ENCODE assay signal across 29 cellular contexts in the genomic region with DNA sequence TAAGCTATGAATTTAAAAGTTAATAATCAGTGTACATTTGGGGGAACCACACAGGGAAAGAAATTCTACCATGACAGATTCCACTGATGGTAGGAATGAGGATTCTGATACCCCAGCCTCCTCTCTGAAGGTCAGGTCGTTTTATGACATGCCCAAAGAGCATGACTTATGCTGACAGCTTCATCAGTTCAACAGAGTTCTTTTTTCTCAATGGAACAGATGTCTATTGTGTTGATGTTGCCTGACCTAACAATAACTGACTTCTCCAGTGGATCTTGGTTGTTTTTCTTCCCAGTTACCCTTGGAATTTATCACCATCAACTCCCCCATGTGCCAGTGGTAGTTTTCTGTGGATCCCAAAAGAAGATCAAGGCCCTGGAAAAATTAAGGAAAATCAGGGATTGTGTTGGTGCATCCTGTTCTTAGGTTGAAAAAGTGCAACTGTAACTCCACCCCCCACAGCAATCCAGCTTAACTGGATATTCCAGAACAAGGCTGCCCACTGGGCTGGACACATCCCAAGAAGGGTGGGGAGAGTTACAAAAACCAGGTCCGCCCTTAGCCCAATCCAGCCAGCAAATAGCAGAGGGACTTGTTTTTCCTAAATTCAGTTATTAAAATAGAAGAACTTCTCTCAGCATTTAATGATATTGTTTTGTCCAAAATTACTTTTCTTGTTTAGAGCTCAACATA. TPM values are rescaled to one million over a fixed set of nuclear protein-coding genes. Genes with fewer than 3 reads are reported as not detected.
A peak's percentile ranks its signal among the peaks of the same experiment; 100 is the strongest.
DNase-seq lines count a peak whose midpoint lies in the region; ATAC-seq and TF ChIP-seq lines count a peak whose summit lies in the region.
"Had no signal": no experiment of that assay in that cellular context is flagged by ENCODE, and none has a peak within 500 bp of the region (broad histone marks: within the 10 kb centered on the region; RNA-seq: fewer than 3 reads in every experiment).

No MANE protein-coding gene starts in this region.

- no peaks in the 10 kb centered on the region for H3K36me3 Mint-ChIP-seq in activated CD4-positive, alpha-beta T cell treated with anti-CD3 and anti-CD28 coated beads, Interleukin-2, amount 10 ng/mL, durations not matched to agents 7 days and 5 days (ENCODE audit: low read depth)
- H3K36me3 Mint-ChIP-seq: CD4-positive, alpha-beta memory T cell; immature natural killer cell; WTC11 had no signal

- in situ Hi-C loops in G401 (cut with HindIII; ENCODE audit: low sequenced_read_pairs) = no loop called here

- CTCF ChIA-PET in RWPE1 (lab: Yijun Ruan, JAX) = interaction anchor here (0.7 kb wide), 1 partner anchor 169 kb away, joined by 3 read pairs; no protein-coding TSS in a partner anchor
- CTCF ChIA-PET in activated CD4-positive, alpha-beta T cell treated with anti-CD3 and anti-CD28 coated beads, Interleukin-2, amount 10 ng/mL, durations not matched to agents 7 days and 5 days (lab: Charles Lee) = no interaction called here

- H3K27ac ChIP-seq in RWPE1 = no peak overlapping the region
- H3K27ac ChIP-seq: colonic mucosa, gastroesophageal sphincter, Peyer's patch, vagina had no signal

- no peaks in the 10 kb centered on the region for H3K4me1 Mint-ChIP-seq in activated CD4-positive, alpha-beta T cell treated with anti-CD3 and anti-CD28 coated beads, Interleukin-2, amount 10 ng/mL, durations not matched to agents 7 days and 5 days
- H3K4me1 Mint-ChIP-seq: immature natural killer cell, nephron had no signal

- no peak for TF ChIP-seq CTCF in RWPE1 (conservative IDR thresholded peaks at IDR 0.05; ENCODE audit: low read depth)

- H3K9me3 Mint-ChIP-seq in activated CD4-positive, alpha-beta T cell treated with anti-CD3 and anti-CD28 coated beads, Interleukin-2, amount 10 ng/mL, durations not matched to agents 7 days and 5 days = peaks cover 5% of the 10 kb centered on the region
- H3K9me3 Mint-ChIP-seq: activated T-helper 1 cell treated with anti-CD3 and anti-CD28 coated beads, Interleukin-12 subunit alpha, Interleukin-12 subunit beta, Interleukin-2, Interleukin-4 antibody, amounts not matched to agents 30 ng/mL and 10 ng/mL and 1 ng/mL, durations not matched to agents 14 hours and 24 hours and 36 hours; immature natural killer cell had no signal

- peaks cover 37% of the 10 kb centered on the region for H3K27me3 Mint-ChIP-seq in activated CD4-positive, alpha-beta T cell treated with anti-CD3 and anti-CD28 coated beads, Interleukin-2, amount 10 ng/mL, durations not matched to agents 7 days and 5 days

- DNase-seq in Ammon's horn (ENCODE audit: low spot score) (peak; percentile 8), RWPE1 (ENCODE audit: low spot score) (peak; percentile 32), islet precursor cell (peak; percentile 57), putamen (ENCODE audit: low spot score) (peak; percentile 10), G401 (ENCODE audit: low spot score) (no peak)
- no peak for DNase-seq in stimulated activated naive CD8-positive, alpha-beta T cell treated with anti-CD3 and anti-CD28 coated beads, Interleukin-15, Interleukin-2, amounts not matched to agents 100 U/mL and 50 U/mL, for 24 hours
- DNase-seq in activated CD4-positive, alpha-beta T cell treated with anti-CD3 and anti-CD28 coated beads, Interleukin-2, amount 10 ng/mL, durations not matched to agents 7 days and 5 days = no peak
- DNase-seq: activated CD4-positive, alpha-beta T cell treated with anti-CD3 and anti-CD28 coated beads, Interleukin-2, amount 50 U/mL, for 1 hour; activated naive CD4-positive, alpha-beta T cell treated with anti-CD3 and anti-CD28 coated beads, Interleukin-2, amount 50 U/mL, for 16 hours; AML-193; CD4-positive, alpha-beta memory T cell; colonic mucosa; DMS153; immature natural killer cell; IMR-90; left ventricle myocardium superior; NCI-H1105; NCI-H1930; NCI-H524 treated with DMSO at 0.1 percent for 48 hours; Peyer's patch; SIG-M5; stimulated activated CD4-positive, alpha-beta T cell treated with anti-CD3 and anti-CD28 coated beads, Interleukin-4, amount 100 ng/mL, for 1 hour; T1000 had no signal

- no peak overlapping the region for H3K4me3 Mint-ChIP-seq in activated CD4-positive, alpha-beta T cell treated with anti-CD3 and anti-CD28 coated beads, Interleukin-2, amount 10 ng/mL, durations not matched to agents 7 days and 5 days
- H3K4me3 Mint-ChIP-seq: activated T-helper 1 cell treated with anti-CD3 and anti-CD28 coated beads, Interleukin-12 subunit alpha, Interleukin-12 subunit beta, Interleukin-2, Interleukin-4 antibody, amounts not matched to agents 30 ng/mL and 10 ng/mL and 1 ng/mL, durations not matched to agents 14 hours and 24 hours and 36 hours; CD4-positive, alpha-beta memory T cell; immature natural killer cell; nephron; WTC11 had no signal

- no peak for ATAC-seq in GM21723 (IDR thresholded peaks at IDR 0.05; ENCODE audit: unreplicated experiment)
- ATAC-seq in stimulated activated naive CD8-positive, alpha-beta T cell treated with anti-CD3 and anti-CD28 coated beads, Interleukin-15, Interleukin-2, amounts not matched to agents 100 U/mL and 50 U/mL, for 24 hours = no peak
- ATAC-seq: gastroesophageal sphincter, left ventricle myocardium superior, WTC11 had no signal

- H3K27ac Mint-ChIP-seq in activated CD4-positive, alpha-beta T cell treated with anti-CD3 and anti-CD28 coated beads, Interleukin-2, amount 10 ng/mL, durations not matched to agents 7 days and 5 days = no peak overlapping the region
- H3K27ac Mint-ChIP-seq: activated T-helper 1 cell treated with anti-CD3 and anti-CD28 coated beads, Interleukin-12 subunit alpha, Interleukin-12 subunit beta, Interleukin-2, Interleukin-4 antibody, amounts not matched to agents 30 ng/mL and 10 ng/mL and 1 ng/mL, durations not matched to agents 14 hours and 24 hours and 36 hours; CD4-positive, alpha-beta memory T cell; immature natural killer cell; nephron; WTC11 had no signal

- POLR2A ChIA-PET in RWPE1 (lab: Yijun Ruan, JAX; ENCODE audit: low non-redundant PET) = no interaction called here
- POLR2A ChIA-PET in activated CD4-positive, alpha-beta T cell treated with anti-CD3 and anti-CD28 coated beads, Interleukin-2, amount 10 ng/mL, durations not matched to agents 7 days and 5 days (lab: Charles Lee) = interaction anchor here (0.6 kb wide), 1 partner anchor 130 kb away, joined by 3 read pairs; no protein-coding TSS in a partner anchor

RNA-seq across cellular contexts. Expression of gene CAT, which starts 31.5 kb away (rescaled TPM):
- 60.1 and 80.4 TPM in 2 replicates for total RNA-seq in G401 (2014; rRNA removed; shearing (Covaris generic))
- 10 to 100 TPM; 40.0 to 45.1 TPM for total RNA-seq in activated CD4-positive, alpha-beta T cell treated with anti-CD3 and anti-CD28 coated beads, Interleukin-2, amount 10 ng/mL, durations not matched to agents 7 days and 5 days

RNA-seq across cellular contexts. Expression of gene ABTB2, which starts 49.5 kb away (rescaled TPM):
- total RNA-seq in G401 (2014; rRNA removed; shearing (Covaris generic)) = 1.8 and 2.9 TPM in 2 replicates
- total RNA-seq in activated CD4-positive, alpha-beta T cell treated with anti-CD3 and anti-CD28 coated beads, Interleukin-2, amount 10 ng/mL, durations not matched to agents 7 days and 5 days = under 1 TPM; 0.55 to 0.65 TPM

Comparison
In these comparisons a context has a peak if more than half of its experiments do, and no peak if none do; other contexts are left out.
1. DNase-seq: peak in Ammon's horn (single experiment), RWPE1 (single experiment), islet precursor cell (single experiment) and putamen (single experiment); none in stimulated activated naive CD8-positive, alpha-beta T cell treated with anti-CD3 and anti-CD28 coated beads, Interleukin-15, Interleukin-2, amounts not matched to agents 100 U/mL and 50 U/mL, for 24 hours (single experiment), G401 (single experiment) and activated CD4-positive, alpha-beta T cell treated with anti-CD3 and anti-CD28 coated beads, Interleukin-2, amount 10 ng/mL, durations not matched to agents 7 days and 5 days (single experiment).